8 cellular contexts compared by ENCODE assay signal in genomic region chr3:51538459-51539290, GRCh38. TPM values are rescaled to one million over a fixed set of nuclear protein-coding genes. Genes with fewer than 3 reads are reported as not detected.
DNase-seq lines count a peak whose midpoint lies in the region; ATAC-seq lines count a peak whose summit lies in the region.

Gene RAD54L2, plus strand, starts transcription at chr3:51538719. Its CDS starts 51,702 bp downstream, at chr3:51590421.

- peak; percentile 20 for DNase-seq in DMS153 treated with DMSO at 0.1 percent for 48 hours (lab: John Stamatoyannopoulos, UW; ENCODE audit: unreplicated experiment)
- peak; percentile 72 for DNase-seq in HuH-7 (ENCODE audit: low spot score)
- DNase-seq in RKO (ENCODE audit: low spot score), result peak; percentile 79
- DNase-seq in activated T-helper 2 cell treated with anti-CD3 and anti-CD28 coated beads, Interferon-gamma antibody, Interleukin-2, Interleukin-4, amounts not matched to agents 10 μg/mL and 5 μg/mL and 100 μg/mL, durations not matched to agents 14 hours and 24 hours and 36 hours (ENCODE audit: low spot score), result peak; percentile 68
- peak; percentile 76 for DNase-seq in fibroblast of peridontal ligament (ENCODE audit: extremely low read depth)
- peak; percentile 87 for DNase-seq in natural killer cell treated with Interleukin-12 subunit alpha and Interleukin-12 subunit beta and Interleukin-15 and Interleukin-18, amount 100 ng/mL, for 72 hours (ENCODE audit: low spot score)
- peak; percentile 67 for DNase-seq in stimulated activated naive CD4-positive, alpha-beta T cell treated with Interleukin-2 at 50 U/mL for 16 hours (lab: John Stamatoyannopoulos, UW)

- peaks cover 27% of the 10 kb centered on the region for H3K4me1 Mint-ChIP-seq in activated T-helper 2 cell treated with anti-CD3 and anti-CD28 coated beads, Interferon-gamma antibody, Interleukin-2, Interleukin-4, amounts not matched to agents 10 μg/mL and 5 μg/mL and 100 μg/mL, durations not matched to agents 14 hours and 24 hours and 36 hours (ENCODE audit: low read depth)
- H3K4me1 Mint-ChIP-seq in natural killer cell treated with Interleukin-12 subunit alpha and Interleukin-12 subunit beta and Interleukin-15 and Interleukin-18, amount 100 ng/mL, for 72 hours (ENCODE audit: low read depth in 2 of 2), result peaks cover 21 to 25% of the 10 kb centered on the region in 2 donors

- H3K27ac Mint-ChIP-seq in activated T-helper 2 cell treated with anti-CD3 and anti-CD28 coated beads, Interferon-gamma antibody, Interleukin-2, Interleukin-4, amounts not matched to agents 10 μg/mL and 5 μg/mL and 100 μg/mL, durations not matched to agents 14 hours and 24 hours and 36 hours, result peak within 1 kb of the TSS; percentile 91
- peak within 1 kb of the TSS; percentile 83 to 91 for H3K27ac Mint-ChIP-seq in natural killer cell treated with Interleukin-12 subunit alpha and Interleukin-12 subunit beta and Interleukin-15 and Interleukin-18, amount 100 ng/mL, for 72 hours

- H3K4me3 Mint-ChIP-seq in activated T-helper 2 cell treated with anti-CD3 and anti-CD28 coated beads, Interferon-gamma antibody, Interleukin-2, Interleukin-4, amounts not matched to agents 10 μg/mL and 5 μg/mL and 100 μg/mL, durations not matched to agents 14 hours and 24 hours and 36 hours (ENCODE audit: low read depth), result peak within 1 kb of the TSS; percentile 91
- H3K4me3 Mint-ChIP-seq in natural killer cell treated with Interleukin-12 subunit alpha and Interleukin-12 subunit beta and Interleukin-15 and Interleukin-18, amount 100 ng/mL, for 72 hours, result peak within 1 kb of the TSS; percentile 90

- peaks cover 20% of the 10 kb centered on the region for H3K36me3 Mint-ChIP-seq in activated T-helper 2 cell treated with anti-CD3 and anti-CD28 coated beads, Interferon-gamma antibody, Interleukin-2, Interleukin-4, amounts not matched to agents 10 μg/mL and 5 μg/mL and 100 μg/mL, durations not matched to agents 14 hours and 24 hours and 36 hours (ENCODE audit: low read depth)
- no peaks in the 10 kb centered on the region for H3K36me3 Mint-ChIP-seq in natural killer cell treated with Interleukin-12 subunit alpha and Interleukin-12 subunit beta and Interleukin-15 and Interleukin-18, amount 100 ng/mL, for 72 hours

- intact Hi-C loops in activated T-helper 2 cell treated with anti-CD3 and anti-CD28 coated beads, Interferon-gamma antibody, Interleukin-2, Interleukin-4, amounts not matched to agents 10 μg/mL and 5 μg/mL and 100 μg/mL, durations not matched to agents 14 hours and 24 hours and 36 hours (cut with micrococcal nuclease), result loop anchor here (1.0 kb wide), 2 partner anchors 38 to 131 kb away; partner anchors contain the start of gene DCAF1

- peak; percentile 84 for ATAC-seq in GM21381 (IDR thresholded peaks at IDR 0.05; ENCODE audit: unreplicated experiment)
- peak; percentile 95 to 96 for ATAC-seq in natural killer cell treated with Interleukin-12 subunit alpha and Interleukin-12 subunit beta and Interleukin-15 and Interleukin-18, amount 100 ng/mL, for 72 hours

- no peaks in the 10 kb centered on the region for H3K9me3 Mint-ChIP-seq in activated T-helper 2 cell treated with anti-CD3 and anti-CD28 coated beads, Interferon-gamma antibody, Interleukin-2, Interleukin-4, amounts not matched to agents 10 μg/mL and 5 μg/mL and 100 μg/mL, durations not matched to agents 14 hours and 24 hours and 36 hours
- no peaks in the 10 kb centered on the region for H3K9me3 Mint-ChIP-seq in natural killer cell treated with Interleukin-12 subunit alpha and Interleukin-12 subunit beta and Interleukin-15 and Interleukin-18, amount 100 ng/mL, for 72 hours

- no peaks in the 10 kb centered on the region for H3K27me3 Mint-ChIP-seq in activated T-helper 2 cell treated with anti-CD3 and anti-CD28 coated beads, Interferon-gamma antibody, Interleukin-2, Interleukin-4, amounts not matched to agents 10 μg/mL and 5 μg/mL and 100 μg/mL, durations not matched to agents 14 hours and 24 hours and 36 hours (ENCODE audit: low read depth)
- no peaks in the 10 kb centered on the region for H3K27me3 Mint-ChIP-seq in natural killer cell treated with Interleukin-12 subunit alpha and Interleukin-12 subunit beta and Interleukin-15 and Interleukin-18, amount 100 ng/mL, for 72 hours

RNA-seq across cellular contexts. Expression of gene RAD54L2, which starts in this region (rescaled TPM):
- 39.3 and 40.0 TPM in 2 replicates for total RNA-seq in activated T-helper 2 cell treated with anti-CD3 and anti-CD28 coated beads, Interferon-gamma antibody, Interleukin-2, Interleukin-4, amounts not matched to agents 10 μg/mL and 5 μg/mL and 100 μg/mL, durations not matched to agents 14 hours and 24 hours and 36 hours
- total RNA-seq in natural killer cell treated with Interleukin-12 subunit alpha and Interleukin-12 subunit beta and Interleukin-15 and Interleukin-18, amount 100 ng/mL, for 72 hours, result 10 to 100 TPM; 45.5 to 63.4 TPM

Comparison
In these comparisons a context has a peak if more than half of its experiments do, and no peak if none do; other contexts are left out.
1. Peak in every context shown above with its lines: DNase-seq and ATAC-seq.
2. DNase-seq: peak in every context shown above with its lines; median percentile 87 in natural killer cell treated with Interleukin-12 subunit alpha and Interleukin-12 subunit beta and Interleukin-15 and Interleukin-18, amount 100 ng/mL, for 72 hours; 79 in RKO; 76 in fibroblast of peridontal ligament; 72 in HuH-7; 68 in activated T-helper 2 cell treated with anti-CD3 and anti-CD28 coated beads, Interferon-gamma antibody, Interleukin-2, Interleukin-4, amounts not matched to agents 10 μg/mL and 5 μg/mL and 100 μg/mL, durations not matched to agents 14 hours and 24 hours and 36 hours; 67 in stimulated activated naive CD4-positive, alpha-beta T cell treated with Interleukin-2 at 50 U/mL for 16 hours; 20 in DMS153 treated with DMSO at 0.1 percent for 48 hours.